In the genomic region with DNA sequence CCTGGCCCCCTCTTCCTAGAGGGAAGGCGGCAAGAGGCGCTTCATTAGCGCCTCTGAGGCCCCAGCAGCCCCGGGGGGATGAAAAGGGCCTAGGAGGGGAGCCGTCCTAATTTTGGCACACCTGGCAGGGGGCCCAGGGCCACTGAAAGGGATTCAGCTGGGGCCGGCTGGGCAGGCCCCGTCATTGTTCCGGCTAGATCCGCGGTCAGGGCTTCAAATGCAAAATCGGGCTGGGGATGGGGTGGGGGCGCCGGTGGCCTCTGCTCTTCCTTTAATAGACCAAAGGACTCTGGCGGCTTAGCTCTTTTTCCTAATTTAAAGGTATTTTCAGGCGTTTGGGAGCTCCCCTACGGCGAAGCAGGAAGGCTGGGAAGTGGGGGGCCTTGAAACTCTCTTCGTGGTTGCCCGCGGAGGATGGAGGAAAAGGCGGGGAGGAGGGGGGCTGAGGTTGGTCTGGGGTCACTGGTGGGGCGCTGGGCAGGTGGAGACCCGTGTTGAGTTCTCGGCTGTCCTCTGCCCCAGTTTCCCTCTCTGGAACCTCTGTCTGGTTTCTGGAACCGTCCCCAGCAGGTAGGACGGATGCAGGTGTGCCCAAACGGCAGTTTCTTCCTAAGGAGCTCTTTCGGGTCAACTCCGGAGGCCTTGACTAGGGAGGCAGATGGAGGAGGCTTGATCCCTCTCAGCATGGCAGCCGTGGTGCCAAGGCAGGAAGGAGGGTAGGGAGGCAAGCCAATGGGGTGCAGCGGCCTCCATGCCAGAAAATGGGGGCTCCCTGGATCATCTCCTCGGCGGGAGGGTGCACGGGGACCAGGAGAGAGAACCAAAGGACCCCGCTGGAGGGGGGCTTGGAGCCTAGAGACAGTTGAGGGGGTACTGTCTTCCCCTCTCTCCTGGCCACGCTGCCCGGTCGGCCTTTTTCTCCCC, we compare ENCODE assay signal across 8 cellular contexts. TPM values are rescaled to one million over a fixed set of nuclear protein-coding genes. Genes with fewer than 3 reads are reported as not detected.
DNase-seq lines count a peak whose midpoint lies in the region; ATAC-seq and TF ChIP-seq lines count a peak whose summit lies in the region.
"Not testable (repeated sequence)": the region's sequence is repeated elsewhere in the genome, so short reads cannot be mapped to it uniquely, and the experiment has no call there.

No MANE protein-coding gene starts in this region.

- H3K9me3 ChIP-seq in OCI-LY3 (ENCODE audit: insufficient read depth, low read length); mucosa of descending colon; sigmoid colon; vagina: not testable (repeated sequence)

- not testable (repeated sequence) for H4K20me1 ChIP-seq in OCI-LY3 (ENCODE audit: insufficient read depth, low read length)

- in situ Hi-C loops in GM13977 (cut with MboI; ENCODE audit: low pct_unique_long_range_greater_than_20kb, low sequenced_read_pairs, unreplicated experiment), result not testable (repeated sequence)

- WGBS in sigmoid colon, 2 donors, result 9% methylated on average over 38 of the region's 38 CpGs

- H3K4me3 ChIP-seq in OCI-LY3 (ENCODE audit: low read length) (peak overlapping the region; percentile 69), sigmoid colon (peak overlapping the region; percentile 56 to 69 (median 66)), vagina (peak overlapping the region; percentile 59 to 76)
- not testable (repeated sequence) for H3K4me3 ChIP-seq in mucosa of descending colon

- DNase-seq in GM13977 (ENCODE audit: low spot score) (peak; percentile 33), cerebellum (ENCODE audit: low spot score) (peak; percentile 39), left ventricle myocardium superior (peak; percentile 37), mucosa of descending colon (peak; percentile 38 to 57 (median 52))
- DNase-seq in activated CD8-positive, alpha-beta memory T cell treated with anti-CD3 and anti-CD28 coated beads, Interleukin-2, amount 50 U/mL, for 48 hours, result peak; percentile 59
- not testable (repeated sequence) for DNase-seq in sigmoid colon; vagina (ENCODE audit: extremely low spot score in 2 of 2)

- H3K36me3 ChIP-seq in OCI-LY3 (replicated peaks; ENCODE audit: low read depth, low read length); mucosa of descending colon (ENCODE audit: low read depth); sigmoid colon; vagina: not testable (repeated sequence)

- not testable (repeated sequence) for H3K27me3 ChIP-seq in OCI-LY3 (ENCODE audit: low read depth, low read length); sigmoid colon; vagina

- H3K27ac ChIP-seq in OCI-LY3 (ENCODE audit: low read length), result not testable (repeated sequence)
- peak overlapping the region in 3 of 4 donors; percentile 64 to 72 (median 69) for H3K27ac ChIP-seq in sigmoid colon
- H3K27ac ChIP-seq in vagina, result peak overlapping the region; percentile 66

- not testable (repeated sequence) for TF ChIP-seq POLR2A in sigmoid colon (IDR thresholded peaks at IDR 0.05); vagina (IDR thresholded peaks at IDR 0.05)

- not testable (repeated sequence) for TF ChIP-seq EP300 in sigmoid colon (IDR thresholded peaks at IDR 0.05)

- ATAC-seq in left ventricle myocardium superior (peak; percentile 27), mucosa of descending colon (peak; percentile 60)

- TF ChIP-seq CTCF in GM13977 (IDR thresholded peaks at IDR 0.05; ENCODE audit: extremely low read depth, insufficient read depth, missing control alignments); OCI-LY3 (IDR thresholded peaks at IDR 0.05; ENCODE audit: low read depth, low read length); mucosa of descending colon (IDR thresholded peaks at IDR 0.05); sigmoid colon (IDR thresholded peaks at IDR 0.05); vagina (IDR thresholded peaks at IDR 0.05): not testable (repeated sequence)

- intact Hi-C loops in left ventricle myocardium superior (cut with micrococcal nuclease); mucosa of descending colon (cut with DNase I, micrococcal nuclease); sigmoid colon (cut with DNase I); vagina (cut with DNase I): not testable (repeated sequence)

- H3K79me2 ChIP-seq in OCI-LY3 (ENCODE audit: low read length), result not testable (repeated sequence)

- H2AFZ ChIP-seq in OCI-LY3 (ENCODE audit: low read depth, low read length), result not testable (repeated sequence)

- H3K4me1 ChIP-seq in OCI-LY3 (ENCODE audit: low read length) (peaks cover 11% of the 10 kb centered on the region), mucosa of descending colon (ENCODE audit: low read depth) (peaks cover 11% of the 10 kb centered on the region), sigmoid colon (peaks cover 0 to 21% (median 13%) of the 10 kb centered on the region in 4 donors), vagina (peaks cover 26% of the 10 kb centered on the region)

- H3K9ac ChIP-seq in OCI-LY3 (ENCODE audit: low read length), result peak overlapping the region; percentile 58

- H3K4me2 ChIP-seq in OCI-LY3 (ENCODE audit: low read length), result peak overlapping the region; percentile 57

RNA-seq across cellular contexts. Expression of gene ADGRL1, which starts 41.8 kb away (rescaled TPM):
- 55.7 TPM for total RNA-seq in cerebellum
- total RNA-seq in left ventricle myocardium superior, result 24.0 TPM
- total RNA-seq in mucosa of descending colon, result 10 to 100 TPM; 29.2 to 54.6 (median 35.8) TPM
- 10 to 100 TPM; 11.1 to 37.5 (median 19.1) TPM for total RNA-seq in sigmoid colon
- polyA plus RNA-seq in sigmoid colon, result 10 to 100 TPM in 1 of 3 donors, 1 to 10 TPM in 2; 3.0 to 28.8 (median 4.6) TPM
- 23.3 TPM for total RNA-seq in vagina
